Comparison of ENCODE assay signal across 20 cellular contexts in the genomic region with DNA sequence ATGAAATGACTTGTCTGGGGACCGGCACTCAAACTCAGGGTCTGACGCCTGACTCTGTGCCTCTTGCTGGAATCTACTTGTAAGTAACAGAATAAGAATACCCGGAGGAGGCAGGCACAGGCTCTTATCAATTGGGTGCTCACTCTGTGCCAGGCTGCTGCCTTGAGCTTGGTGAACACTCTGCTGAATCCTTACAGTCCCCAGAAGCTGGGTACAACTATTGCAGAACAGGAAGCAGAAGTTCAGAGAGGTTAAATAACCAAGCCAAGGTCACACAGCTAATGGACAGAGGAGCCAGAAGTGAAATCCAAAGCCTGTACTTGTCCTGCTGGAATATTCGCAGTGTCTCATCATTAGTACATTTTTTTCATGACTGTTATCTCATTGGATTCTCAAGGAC.
"Had no signal": no experiment of that assay in that cellular context is flagged by ENCODE, and none has a peak within 500 bp of the region (broad histone marks: within the 10 kb centered on the region; RNA-seq: fewer than 3 reads in every experiment).

No MANE protein-coding gene starts in this region.

- H3K4me1 ChIP-seq: foreskin keratinocyte, uterus had no signal

- H3K27ac ChIP-seq: cardiac muscle cell, foreskin keratinocyte, sigmoid colon, uterus, WERI-Rb-1 had no signal

- DNase-seq: activated CD4-positive, alpha-beta T cell treated with anti-CD3 and anti-CD28 coated beads for 1 hour; activated CD4-positive, alpha-beta T cell treated with anti-CD3 and anti-CD28 coated beads, Interleukin-2, amount 50 U/mL, for 48 hours; activated naive CD4-positive, alpha-beta T cell treated with Interleukin-2 at 50 U/mL for 16 hours; activated naive CD8-positive, alpha-beta T cell treated with anti-CD3 and anti-CD28 coated beads for 36 hours; activated T-cell treated with anti-CD3 and anti-CD28 coated beads, Interleukin-2, amount 50 U/mL, for 48 hours; amygdala; cortex of kidney; foreskin keratinocyte; hippocampal formation; left ventricle myocardium superior; sigmoid colon; stimulated activated CD4-positive, alpha-beta T cell treated with anti-CD3 and anti-CD28 coated beads, Interleukin-2, amount 100 ng/mL, for 48 hours; stimulated activated CD8-positive, alpha-beta memory T cell treated with anti-CD3 and anti-CD28 coated beads, Interleukin-4, amount 100 ng/mL, for 48 hours; stimulated activated naive B cell treated with anti-CD40 and anti-IgM and Interleukin-4, amounts not matched to agents 10 μg/mL and 1 μg/mL and 100 μg/mL, for 72 hours; T-helper 1 cell; uterus; WERI-Rb-1 had no signal

- H3K27me3 ChIP-seq: cardiac muscle cell, sigmoid colon, uterus had no signal

- H3K36me3 ChIP-seq: cardiac muscle cell, sigmoid colon, uterus, WERI-Rb-1 had no signal

- FAIRE-seq: TTC549 had no signal

- H3K4me2 ChIP-seq: smooth muscle cell had no signal

- ATAC-seq: foreskin keratinocyte; left ventricle myocardium superior; stimulated activated naive B cell treated with anti-CD40 and anti-IgM and Interleukin-4, amounts not matched to agents 10 μg/mL and 1 μg/mL and 100 μg/mL, for 72 hours had no signal

- H3K4me3 ChIP-seq: cardiac muscle cell, sigmoid colon, smooth muscle cell, uterus had no signal

- H3K9me3 ChIP-seq: sigmoid colon, uterus had no signal
